In the genomic region with DNA sequence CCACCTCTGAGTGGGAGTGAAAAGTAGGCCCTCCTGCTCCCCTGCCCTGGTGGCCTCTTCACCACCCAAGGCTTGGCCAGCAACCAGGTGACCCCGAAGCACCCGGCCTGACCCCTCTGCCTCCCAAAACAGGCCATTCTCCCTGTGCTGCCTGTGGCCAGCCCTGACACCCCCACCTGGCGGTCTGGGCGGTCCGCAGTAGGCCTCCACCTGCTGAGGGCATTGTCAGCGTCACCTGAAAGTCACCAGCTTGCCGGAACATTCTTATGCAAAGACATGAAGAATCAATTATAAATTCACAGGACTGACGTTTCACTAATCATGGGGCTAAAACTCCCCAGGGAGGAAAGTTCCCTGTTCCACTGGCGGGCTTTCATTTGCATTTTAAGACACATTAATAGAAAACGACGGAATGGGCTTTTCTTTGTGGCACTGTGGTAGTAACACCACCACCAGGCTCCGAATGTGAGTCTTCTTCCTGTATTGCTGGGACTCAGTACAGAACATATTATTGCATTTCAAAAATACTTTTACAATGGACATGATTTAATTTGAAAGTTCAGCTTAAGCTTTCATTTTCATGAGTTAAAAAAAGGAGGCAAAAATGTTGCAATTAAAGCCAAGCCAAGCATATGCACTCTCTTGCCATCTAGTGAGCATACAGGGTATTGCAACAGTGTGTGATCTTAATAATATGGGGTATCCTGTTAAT, we compare ENCODE assay signal across 8 cellular contexts. TPM values are rescaled to one million over a fixed set of nuclear protein-coding genes. Genes with fewer than 3 reads are reported as not detected.
A peak's percentile ranks its signal among the peaks of the same experiment; 100 is the strongest.
DNase-seq lines count a peak whose midpoint lies in the region; ATAC-seq and TF ChIP-seq lines count a peak whose summit lies in the region.

No MANE protein-coding gene starts in this region.

- H3K27ac Mint-ChIP-seq in naive thymus-derived CD8-positive, alpha-beta T cell: peak overlapping the region in 8 of 10 donors; percentile 10 to 87 (median 62)

- peaks cover 2 to 15% (median 7%) of the 10 kb centered on the region in 4 donors for H3K4me1 Mint-ChIP-seq in naive thymus-derived CD8-positive, alpha-beta T cell

- H3K9me3 Mint-ChIP-seq in naive thymus-derived CD8-positive, alpha-beta T cell: no peaks in the 10 kb centered on the region

- peaks cover 11% of the 10 kb centered on the region for H3K36me3 ChIP-seq in BE2C

- H3K36me3 Mint-ChIP-seq in naive thymus-derived CD8-positive, alpha-beta T cell: peaks cover 0 to 57% (median 8%) of the 10 kb centered on the region in 3 donors

- DNase-seq in BE2C (peak; percentile 37), HFF-Myc (ENCODE audit: extremely low read depth, low read depth) (no peak), LNCaP clone FGC (ENCODE audit: low read depth) (no peak), SKM-1 treated with dmso at 0.1 percent for 144 hours (lab: John Stamatoyannopoulos, UW; ENCODE audit: unreplicated experiment) (peak; percentile 26), erythroblast (lab: John Stamatoyannopoulos, UW) (peak; percentile 64 to 77), NCI-H1048 (lab: John Stamatoyannopoulos, UW) (no peak)
- peak in 5 of 10 donors; percentile 27 to 62 (median 54) for DNase-seq in naive thymus-derived CD8-positive, alpha-beta T cell

- no peaks in the 10 kb centered on the region for H3K27me3 Mint-ChIP-seq in naive thymus-derived CD8-positive, alpha-beta T cell

- TF ChIP-seq CTCF in BE2C (IDR thresholded peaks at IDR 0.05; ENCODE audit: low read depth, low read length) (peak; percentile 94), GM12875 (IDR thresholded peaks at IDR 0.05; ENCODE audit: borderline replicate concordance, insufficient read depth, low read depth, low read length) (peak; percentile 73; the same call in 1 of the 2 replicates), HFF-Myc (IDR thresholded peaks at IDR 0.05; ENCODE audit: low read depth, low read length, missing control alignments) (peak; percentile 76), LNCaP clone FGC (IDR thresholded peaks at IDR 0.05; ENCODE audit: control insufficient read depth, extremely low read depth, insufficient read depth) (peak; percentile 70)

- ATAC-seq in naive thymus-derived CD8-positive, alpha-beta T cell: peak; percentile 56 to 68

- no peaks in the 10 kb centered on the region for H3K9me3 ChIP-seq in BE2C

- POLR2A ChIA-PET in naive thymus-derived CD8-positive, alpha-beta T cell (lab: Charles Lee): no interaction called here

- no peak for TF ChIP-seq POLR2A in erythroblast (IDR thresholded peaks at IDR 0.05; ENCODE audit: low read length)

- peaks cover 9% of the 10 kb centered on the region for H3K4me1 ChIP-seq in BE2C

- no peaks in the 10 kb centered on the region for H3K27me3 ChIP-seq in BE2C

- H3K4me3 Mint-ChIP-seq in naive thymus-derived CD8-positive, alpha-beta T cell: peak overlapping the region in 3 of 10 donors; percentile 18 to 49 (median 42)

- H3K4me3 ChIP-seq in BE2C (ENCODE audit: low read depth, low read length): no peak overlapping the region
- H3K4me3 ChIP-seq in GM12875 (ENCODE audit: low read depth, low read length): no peak overlapping the region
- H3K4me3 ChIP-seq in HFF-Myc (replicated peaks; ENCODE audit: low read depth, low read length): no peak overlapping the region
- no peak overlapping the region for H3K4me3 ChIP-seq in LNCaP clone FGC (ENCODE audit: low read depth, low read length)

RNA-seq across cellular contexts. Expression of gene ADI1, which starts 57.4 kb away (rescaled TPM):
- polyA plus RNA-seq in BE2C (2012; ENCODE audit: insufficient read depth, insufficient read length, low read depth): 20.7 TPM
- total RNA-seq in naive thymus-derived CD8-positive, alpha-beta T cell: 10 to 100 TPM; 30.1 to 33.2 TPM
- polyA plus RNA-seq in naive thymus-derived CD8-positive, alpha-beta T cell: 10 to 100 TPM; 22.0 to 28.5 (median 25.8) TPM

Comparison
In these comparisons a context has a peak if more than half of its experiments do, and no peak if none do; other contexts are left out.
1. DNase-seq: peak in BE2C (single experiment), SKM-1 treated with dmso at 0.1 percent for 144 hours (single experiment) and erythroblast (2 of 2); none in HFF-Myc (single experiment), LNCaP clone FGC (single experiment) and NCI-H1048 (single experiment).
2. Peak in every context shown above with its lines, with median percentiles within 50 percentile points of each other: CTCF ChIP-seq.